Comparison of ENCODE assay signal across 8 cellular contexts in the genomic region with DNA sequence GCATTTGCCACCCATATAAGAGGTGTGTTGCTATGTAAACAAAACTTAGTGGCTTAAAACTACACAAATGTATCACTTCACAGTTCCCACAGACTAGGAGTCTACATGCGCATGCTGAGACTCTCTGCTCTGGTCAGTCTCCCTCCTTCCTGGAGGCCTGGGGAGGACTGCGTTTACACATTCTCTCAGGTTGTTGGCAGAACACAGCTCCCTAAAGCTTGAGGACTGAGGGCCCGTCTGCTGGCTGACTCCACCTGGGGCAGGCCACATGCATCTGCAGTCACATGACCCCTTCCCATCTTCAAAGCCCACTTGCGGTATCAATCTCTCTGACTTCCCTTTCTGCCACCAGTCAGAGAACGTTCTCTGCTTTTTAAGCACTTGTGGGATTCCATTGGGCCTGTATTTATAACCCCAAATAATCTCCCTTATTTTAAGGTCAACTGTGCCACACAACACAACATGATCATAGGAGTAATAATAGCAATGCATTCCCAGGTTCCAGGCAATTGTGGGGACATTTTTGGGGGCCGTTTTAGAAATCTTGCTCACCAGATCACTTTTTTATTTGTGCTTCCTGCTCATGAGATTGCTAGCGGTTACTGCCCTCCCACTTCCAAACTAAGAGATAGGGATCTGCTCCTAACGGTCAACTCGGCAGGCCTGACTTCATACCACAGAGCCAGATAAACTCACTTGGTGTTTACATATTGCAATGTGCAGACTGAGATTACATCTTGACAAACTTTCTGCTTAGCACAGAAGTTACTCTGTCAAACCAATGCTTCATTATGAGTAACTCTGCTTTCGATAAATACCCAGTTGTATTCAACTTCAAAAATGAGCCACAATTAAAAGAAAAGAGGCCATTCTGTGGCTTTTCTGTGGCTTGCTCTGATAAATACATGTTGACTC.
DNase-seq lines count a peak whose midpoint lies in the region; ATAC-seq and TF ChIP-seq lines count a peak whose summit lies in the region.

No MANE protein-coding gene starts in this region.

- DNase-seq in mammary epithelial cell (peak; percentile 34), breast epithelium (ENCODE audit: low spot score in 2 of 2) (no peak), fibroblast of the aortic adventitia (ENCODE audit: low read depth) (peak; percentile 48), spleen (peak; percentile 84), RPMI8226 (no peak), GM19238 (ENCODE audit: insufficient read length, low spot score) (no peak)
- peak; percentile 7 to 11 for DNase-seq in activated CD8-positive, alpha-beta memory T cell treated with anti-CD3 and anti-CD28 coated beads for 1 hour (ENCODE audit: extremely low read depth in 1 of 2, low read depth in 1 of 2)

- dilution Hi-C loops in mammary epithelial cell (cut with HindIII; ENCODE audit: low sequenced_read_pairs), result loop anchor here (5.0 kb wide), 1 partner anchor 197 kb away; no protein-coding TSS in a partner anchor

- H3K27me3 ChIP-seq in mammary epithelial cell (ENCODE audit: insufficient read depth, low read length) (no peaks in the 10 kb centered on the region), breast epithelium (no peaks in the 10 kb centered on the region), spleen (replicated peaks in 1 of 7) (no peaks in the 10 kb centered on the region)

- no peak overlapping the region for H3K9ac ChIP-seq in mammary epithelial cell (ENCODE audit: insufficient read depth, low read length)

- CTCF ChIA-PET in mammary epithelial cell (lab: Charles Lee; ENCODE audit: low non-redundant PET), result no interaction called here

- H3K4me2 ChIP-seq in mammary epithelial cell (ENCODE audit: insufficient read depth, low read depth, low read length), result no peak overlapping the region

- no peaks in the 10 kb centered on the region for H3K9me3 ChIP-seq in mammary epithelial cell (replicated peaks; ENCODE audit: insufficient read depth, low read length)
- no peaks in the 10 kb centered on the region for H3K9me3 ChIP-seq in breast epithelium
- H3K9me3 ChIP-seq in spleen, result peaks cover 0 to 2% (median 0%) of the 10 kb centered on the region in 8 donors

- no peak for ATAC-seq in GM19395 (IDR thresholded peaks at IDR 0.05; ENCODE audit: unreplicated experiment)

- TF ChIP-seq POLR2A in breast epithelium (IDR thresholded peaks at IDR 0.05), result no peak
- no peak for TF ChIP-seq POLR2A in spleen (IDR thresholded peaks at IDR 0.05)

- TF ChIP-seq CTCF in mammary epithelial cell (conservative IDR thresholded peaks at IDR 0.05 in 1 of 2, IDR thresholded peaks at IDR 0.05 in 1 of 2; ENCODE audit: extremely low read depth in 1 of 2, insufficient read depth in 1 of 2, low read depth in 1 of 2, low read length in 2 of 2) (no peak), breast epithelium (IDR thresholded peaks at IDR 0.05) (no peak), fibroblast of the aortic adventitia (IDR thresholded peaks at IDR 0.05; ENCODE audit: insufficient read depth, low read length) (no peak), spleen (IDR thresholded peaks at IDR 0.05 in 8 of 11, conservative IDR thresholded peaks at IDR 0.05 in 3 of 11) (no peak)

- peaks cover 10% of the 10 kb centered on the region for H3K79me2 ChIP-seq in mammary epithelial cell (ENCODE audit: insufficient read depth, low read length)

- WGBS in mammary epithelial cell (ENCODE audit: low coverage, missing lambda C conversion rate), result 88% methylated on average over 10 of the region's 10 CpGs
- 28 to 40% (median 34%) methylated on average over 10 of the region's 10 CpGs for WGBS in spleen, 5 donors

- no TSS peak for BruUV-seq in mammary epithelial cell (replicated peaks; lab: Mats Ljungman, UMichigan)

- H3K27ac ChIP-seq in mammary epithelial cell (ENCODE audit: insufficient read depth, low read depth, low read length) (no peak overlapping the region), breast epithelium (peak overlapping the region in 1 of 2 donors; percentile 60), spleen (peak overlapping the region in 7 of 8 donors; percentile 0 to 69 (median 55))

- no peaks in the 10 kb centered on the region for H3K4me1 ChIP-seq in mammary epithelial cell (ENCODE audit: insufficient read depth, low read length)
- H3K4me1 ChIP-seq in breast epithelium, result no peaks in the 10 kb centered on the region
- H3K4me1 ChIP-seq in spleen, result peaks cover 6 to 66% (median 37%) of the 10 kb centered on the region in 6 donors

- H3K4me3 ChIP-seq in mammary epithelial cell (replicated peaks in 1 of 3; ENCODE audit: insufficient read depth in 1 of 3, low read depth in 2 of 3, low read length in 3 of 3), result no peak overlapping the region
- H3K4me3 ChIP-seq in breast epithelium, result no peak overlapping the region
- no peak overlapping the region for H3K4me3 ChIP-seq in fibroblast of the aortic adventitia (ENCODE audit: low read depth, low read length)
- no peak overlapping the region for H3K4me3 ChIP-seq in spleen

- in situ Hi-C loops in mammary epithelial cell (cut with MboI; ENCODE audit: low sequenced_read_pairs in 2 of 2), result loop anchor here in 1 of 2 donors (25.0 kb wide), 1 partner anchor 192 kb away; the partner anchor contains the start of gene ZFAND4

- no peaks in the 10 kb centered on the region for H3K36me3 ChIP-seq in mammary epithelial cell (ENCODE audit: insufficient read depth, low read length)
- no peaks in the 10 kb centered on the region for H3K36me3 ChIP-seq in breast epithelium
- H3K36me3 ChIP-seq in spleen, result peaks cover 0 to 33% (median 0%) of the 10 kb centered on the region in 6 donors

- no peak overlapping the region for H2AFZ ChIP-seq in mammary epithelial cell (ENCODE audit: low read depth, low read length)

- no peaks in the 10 kb centered on the region for H4K20me1 ChIP-seq in mammary epithelial cell (ENCODE audit: insufficient read depth, low read length)

- intact Hi-C loops in mammary epithelial cell (cut with micrococcal nuclease), result no loop called here
- intact Hi-C loops in breast epithelium (cut with DNase I; ENCODE audit: low total_unique reads), result no loop called here
- intact Hi-C loops in spleen (cut with DNase I; ENCODE audit: low total_unique reads), result no loop called here

Comparison
In these comparisons a context has a peak if more than half of its experiments do, and no peak if none do; other contexts are left out.
1. DNase-seq: peak in mammary epithelial cell (single experiment), activated CD8-positive, alpha-beta memory T cell treated with anti-CD3 and anti-CD28 coated beads for 1 hour (2 of 2), fibroblast of the aortic adventitia (single experiment) and spleen (single experiment); none in breast epithelium (0 of 2), RPMI8226 (single experiment) and GM19238 (single experiment).